7 cellular contexts compared by ENCODE assay signal in genomic region chr2:24957976-24958375, GRCh38.
"Had no signal": no experiment of that assay in that cellular context is flagged by ENCODE, and none has a peak within 500 bp of the region (broad histone marks: within the 10 kb centered on the region; RNA-seq: fewer than 3 reads in every experiment).

No MANE protein-coding gene starts in this region.

- H3K4me3 ChIP-seq: GM23248, K562 had no signal

- DNase-seq: GM23248, GOT3, H7, HCEC 1CT, KG1 had no signal

- ATAC-seq: K562 had no signal

- H3K27ac ChIP-seq: GM23248 had no signal

- FAIRE-seq: HTR-8/SVneo, K562 had no signal
